27 cellular contexts compared by ENCODE assay signal in genomic region chr19:41707871-41708371, GRCh38.
"Had no signal": no experiment of that assay in that cellular context is flagged by ENCODE, and none has a peak within 500 bp of the region (broad histone marks: within the 10 kb centered on the region; RNA-seq: fewer than 3 reads in every experiment).

No MANE protein-coding gene starts in this region.

- H3K9me3 ChIP-seq: adrenal gland, body of pancreas, SJSA1, suprapubic skin had no signal

- H3K36me3 ChIP-seq: adrenal gland, neural progenitor cell, SJSA1, suprapubic skin, tibial nerve had no signal

- H3K4me1 ChIP-seq: adrenal gland, body of pancreas, neural progenitor cell, parathyroid adenoma, SJSA1, suprapubic skin, tibial nerve had no signal

- H3K27ac ChIP-seq: adrenal gland, body of pancreas, neural progenitor cell, parathyroid adenoma, SJSA1, suprapubic skin, tibial nerve had no signal

- H3K9ac ChIP-seq: neural progenitor cell, parathyroid adenoma had no signal

- H3K4me3 ChIP-seq: adrenal gland, body of pancreas, neural progenitor cell, SJSA1, suprapubic skin, tibial nerve had no signal

- DNase-seq: activated CD4-positive, alpha-beta memory T cell treated with anti-CD3 and anti-CD28 coated beads for 36 hours; activated CD4-positive, alpha-beta T cell treated with anti-CD3 and anti-CD28 coated beads for 48 hours; activated naive CD4-positive, alpha-beta T cell; adrenal gland; body of pancreas; cerebellar nuclear complex; cortex of kidney; effector memory CD8-positive, alpha-beta T cell; foreskin fibroblast; hypothalamus; immature natural killer cell; kidney; midbrain; natural killer cell; occipital lobe; right cardiac atrium; stimulated activated CD4-positive, alpha-beta T cell treated with anti-CD3 and anti-CD28 coated beads, Interleukin-15, amount 100 ng/mL, for 24 hours; stimulated activated CD4-positive, alpha-beta T cell treated with anti-CD3 and anti-CD28 coated beads, Interleukin-2, amount 100 ng/mL, for 24 hours; stimulated activated naive B cell treated with anti-CD40 and anti-IgM and Interleukin-4, amounts not matched to agents 10 μg/mL and 1 μg/mL and 100 μg/mL, for 72 hours had no signal

- H3K27me3 ChIP-seq: body of pancreas, neural progenitor cell had no signal

- ATAC-seq: activated CD4-positive, CD25-positive, alpha-beta regulatory T cell treated with anti-CD3 and anti-CD28 coated beads, Interleukin-2, amount 50 U/mL, for 24 hours; activated naive CD4-positive, alpha-beta T cell treated with anti-CD3 and anti-CD28 coated beads, Interleukin-2, amount 50 U/mL, for 72 hours; body of pancreas; effector memory CD8-positive, alpha-beta T cell; natural killer cell; right cardiac atrium; stimulated activated naive B cell treated with anti-CD40 and anti-IgM and Interleukin-4, amounts not matched to agents 10 μg/mL and 1 μg/mL and 100 μg/mL, for 72 hours; T-cell had no signal
